ENCODE assay signal across 8 cellular contexts in the genomic region with DNA sequence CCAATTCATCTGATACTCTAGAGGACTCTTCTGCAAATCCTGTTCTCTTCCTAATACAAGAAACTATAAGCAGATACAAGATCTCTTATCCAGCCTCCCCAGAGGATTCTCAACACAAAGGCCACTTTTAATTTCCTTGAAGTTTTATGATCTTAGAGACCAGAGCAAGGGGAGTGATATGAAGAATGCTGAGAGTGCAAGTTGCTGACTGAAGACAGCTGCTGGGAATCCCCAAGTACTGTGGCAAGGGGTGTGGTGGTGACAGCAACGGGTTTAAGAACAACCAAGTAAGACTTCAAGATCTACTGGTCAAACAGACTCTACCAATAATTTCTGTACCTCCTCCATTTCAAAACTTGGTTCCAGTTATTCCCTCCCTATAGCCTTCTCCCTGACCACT. TPM values are rescaled to one million over a fixed set of nuclear protein-coding genes. Genes with fewer than 3 reads are reported as not detected.
DNase-seq lines count a peak whose midpoint lies in the region; ATAC-seq, FAIRE-seq and TF ChIP-seq lines count a peak whose summit lies in the region.

No MANE protein-coding gene starts in this region.

- H3K9me3 ChIP-seq in right atrium auricular region: no peaks in the 10 kb centered on the region

- H3K4me3 ChIP-seq in lower leg skin (ENCODE audit: low read depth, poor library complexity, severe bottlenecking) (no peak overlapping the region), right atrium auricular region (no peak overlapping the region)

- FAIRE-seq in HTR-8/SVneo (lab: Jason Lieb, UNC): no peak

- TF ChIP-seq CTCF in lower leg skin (IDR thresholded peaks at IDR 0.05) (no peak), right atrium auricular region (IDR thresholded peaks at IDR 0.05) (no peak)

- H3K9me3 Mint-ChIP-seq in activated naive CD4-positive, alpha-beta T cell treated with anti-CD3 and anti-CD28 coated beads, Interleukin-2, amount 50 U/mL, for 24 hours: no peaks in the 10 kb centered on the region
- no peaks in the 10 kb centered on the region for H3K9me3 Mint-ChIP-seq in stimulated activated naive B cell treated with anti-CD40 and anti-IgM and Interleukin-4, amounts not matched to agents 10 μg/mL and 1 μg/mL and 100 μg/mL, for 72 hours

- H3K36me3 Mint-ChIP-seq in activated naive CD4-positive, alpha-beta T cell treated with anti-CD3 and anti-CD28 coated beads, Interleukin-2, amount 50 U/mL, for 24 hours: no peaks in the 10 kb centered on the region
- peaks cover 0 to 2% of the 10 kb centered on the region in 2 donors for H3K36me3 Mint-ChIP-seq in stimulated activated naive B cell treated with anti-CD40 and anti-IgM and Interleukin-4, amounts not matched to agents 10 μg/mL and 1 μg/mL and 100 μg/mL, for 72 hours

- peak overlapping the region; percentile 81 for H3K27ac Mint-ChIP-seq in activated naive CD4-positive, alpha-beta T cell treated with anti-CD3 and anti-CD28 coated beads, Interleukin-2, amount 50 U/mL, for 24 hours
- no peak overlapping the region for H3K27ac Mint-ChIP-seq in stimulated activated naive B cell treated with anti-CD40 and anti-IgM and Interleukin-4, amounts not matched to agents 10 μg/mL and 1 μg/mL and 100 μg/mL, for 72 hours

- no peaks in the 10 kb centered on the region for H3K4me1 ChIP-seq in right atrium auricular region

- 21 to 33% methylated on average over 1 of the region's 1 CpG for WGBS in lower leg skin, 2 donors

- no peaks in the 10 kb centered on the region for H3K27me3 Mint-ChIP-seq in activated naive CD4-positive, alpha-beta T cell treated with anti-CD3 and anti-CD28 coated beads, Interleukin-2, amount 50 U/mL, for 24 hours
- no peaks in the 10 kb centered on the region for H3K27me3 Mint-ChIP-seq in stimulated activated naive B cell treated with anti-CD40 and anti-IgM and Interleukin-4, amounts not matched to agents 10 μg/mL and 1 μg/mL and 100 μg/mL, for 72 hours

- peak overlapping the region; percentile 51 for H3K4me3 Mint-ChIP-seq in activated naive CD4-positive, alpha-beta T cell treated with anti-CD3 and anti-CD28 coated beads, Interleukin-2, amount 50 U/mL, for 24 hours
- H3K4me3 Mint-ChIP-seq in stimulated activated naive B cell treated with anti-CD40 and anti-IgM and Interleukin-4, amounts not matched to agents 10 μg/mL and 1 μg/mL and 100 μg/mL, for 72 hours: no peak overlapping the region

- DNase-seq in activated CD8-positive, alpha-beta memory T cell treated with anti-CD3 and anti-CD28 coated beads, Interleukin-2, amount 50 U/mL, for 24 hours (ENCODE audit: extremely low read depth): peak; percentile 15
- DNase-seq in activated CD8-positive, alpha-beta memory T cell treated with anti-CD3 and anti-CD28 coated beads, Interleukin-2, amount 50 U/mL, for 48 hours: no peak
- DNase-seq in stimulated activated naive B cell treated with anti-CD40 and anti-IgM and Interleukin-4, amounts not matched to agents 10 μg/mL and 1 μg/mL and 100 μg/mL, for 72 hours: no peak
- DNase-seq in HTR-8/SVneo (ENCODE audit: insufficient read length, low spot score) (no peak), lower leg skin (ENCODE audit: low spot score in 2 of 2) (no peak), right atrium auricular region (ENCODE audit: low spot score) (no peak)

- no peak overlapping the region for H3K27ac ChIP-seq in right atrium auricular region

- peak; percentile 90 for ATAC-seq in HG03457 (IDR thresholded peaks at IDR 0.05; ENCODE audit: unreplicated experiment)
- ATAC-seq in stimulated activated naive B cell treated with anti-CD40 and anti-IgM and Interleukin-4, amounts not matched to agents 10 μg/mL and 1 μg/mL and 100 μg/mL, for 72 hours (replicated peaks): peak; percentile 75 to 84

- no peaks in the 10 kb centered on the region for H3K27me3 ChIP-seq in right atrium auricular region

- no peaks in the 10 kb centered on the region for H3K36me3 ChIP-seq in right atrium auricular region

- no peak for TF ChIP-seq POLR2A in lower leg skin (IDR thresholded peaks at IDR 0.05)

- H3K4me1 Mint-ChIP-seq in activated naive CD4-positive, alpha-beta T cell treated with anti-CD3 and anti-CD28 coated beads, Interleukin-2, amount 50 U/mL, for 24 hours: peaks cover 56% of the 10 kb centered on the region
- peaks cover 13 to 20% of the 10 kb centered on the region in 2 donors for H3K4me1 Mint-ChIP-seq in stimulated activated naive B cell treated with anti-CD40 and anti-IgM and Interleukin-4, amounts not matched to agents 10 μg/mL and 1 μg/mL and 100 μg/mL, for 72 hours

- intact Hi-C loops in lower leg skin (cut with DNase I; ENCODE audit: low total_unique reads): no loop called here

RNA-seq across cellular contexts. Expression of gene AMMECR1, which starts 7.0 kb away (rescaled TPM):
- total RNA-seq in lower leg skin: 10 to 100 TPM in 2 of 4 donors, 1 to 10 TPM in 2; 7.1 to 15.3 (median 11.0) TPM
- 1 to 10 TPM; 1.7 to 2.5 TPM for total RNA-seq in right atrium auricular region

RNA-seq across cellular contexts. Expression of gene RTL9, which starts 47.8 kb away (rescaled TPM):
- total RNA-seq in lower leg skin (under 1 TPM in 1 of 4 donors, not detected in 3; 0.30 TPM), right atrium auricular region (under 1 TPM; 0.41 to 0.67 TPM)
